ENCODE assay signal across 18 cellular contexts in genomic region chr18:58370096-58370495, GRCh38.
DNase-seq lines count a peak whose midpoint lies in the region; TF ChIP-seq lines count a peak whose summit lies in the region.
"Had no signal": no experiment of that assay in that cellular context is flagged by ENCODE, and none has a peak within 500 bp of the region (broad histone marks: within the 10 kb centered on the region; RNA-seq: fewer than 3 reads in every experiment).

No MANE protein-coding gene starts in this region.

- no peak for TF ChIP-seq CTCF in MCF 10A (IDR thresholded peaks at IDR 0.05; ENCODE audit: unreplicated experiment)
- no peak for TF ChIP-seq CTCF in breast epithelium (IDR thresholded peaks at IDR 0.05)
- no peak for TF ChIP-seq CTCF in esophagus muscularis mucosa (IDR thresholded peaks at IDR 0.05)
- no peak for TF ChIP-seq CTCF in nephron (IDR thresholded peaks at IDR 0.05; ENCODE audit: unreplicated experiment in 3 of 3)
- TF ChIP-seq CTCF in endothelial cell (IDR thresholded peaks at IDR 0.05; ENCODE audit: unreplicated experiment) = no peak

- 98% methylated on average over 7 of the region's 7 CpGs for WGBS in esophagus muscularis mucosa

- H3K27ac ChIP-seq in breast epithelium = no peak overlapping the region
- no peak overlapping the region for H3K27ac ChIP-seq in esophagus muscularis mucosa (replicated peaks in 1 of 4)
- H3K27ac ChIP-seq: 22Rv1, A549, C4-2B, GM23248 had no signal

- no peak for TF ChIP-seq EP300 in esophagus muscularis mucosa (IDR thresholded peaks at IDR 0.05)

- H3K27me3 Mint-ChIP-seq in MCF 10A (ENCODE audit: insufficient read depth, unreplicated experiment) = no peaks in the 10 kb centered on the region
- no peaks in the 10 kb centered on the region for H3K27me3 Mint-ChIP-seq in nephron (ENCODE audit: low read depth)
- no peaks in the 10 kb centered on the region for H3K27me3 Mint-ChIP-seq in activated CD4-positive, alpha-beta T cell treated with anti-CD3 and anti-CD28 coated beads, Interleukin-2, amount 10 ng/mL, durations not matched to agents 7 days and 5 days
- peaks cover 3% of the 10 kb centered on the region for H3K27me3 Mint-ChIP-seq in endothelial cell (ENCODE audit: unreplicated experiment)
- H3K27me3 Mint-ChIP-seq: CD4-positive, alpha-beta T cell had no signal

- H3K4me3 Mint-ChIP-seq in MCF 10A (ENCODE audit: unreplicated experiment) = no peak overlapping the region
- no peak overlapping the region for H3K4me3 Mint-ChIP-seq in nephron
- H3K4me3 Mint-ChIP-seq in activated CD4-positive, alpha-beta T cell treated with anti-CD3 and anti-CD28 coated beads, Interleukin-2, amount 10 ng/mL, durations not matched to agents 7 days and 5 days = no peak overlapping the region
- H3K4me3 Mint-ChIP-seq in endothelial cell (ENCODE audit: unreplicated experiment) = no peak overlapping the region
- H3K4me3 Mint-ChIP-seq: CD4-positive, alpha-beta T cell had no signal

- POLR2A ChIA-PET in MCF 10A (lab: Yijun Ruan, JAX) (interaction anchor here (2.8 kb wide), 1 partner anchor 10 kb away, joined by 8 read pairs; no protein-coding TSS in a partner anchor), HEK293T (lab: Yijun Ruan, JAX) (no interaction called here)
- POLR2A ChIA-PET in activated CD4-positive, alpha-beta T cell treated with anti-CD3 and anti-CD28 coated beads, Interleukin-2, amount 10 ng/mL, durations not matched to agents 7 days and 5 days (lab: Charles Lee) = no interaction called here

- CTCF ChIA-PET in MCF 10A (lab: Yijun Ruan, JAX) (no interaction called here), HEK293T (lab: Yijun Ruan, JAX) (no interaction called here)
- CTCF ChIA-PET in activated CD4-positive, alpha-beta T cell treated with anti-CD3 and anti-CD28 coated beads, Interleukin-2, amount 10 ng/mL, durations not matched to agents 7 days and 5 days (lab: Charles Lee) = no interaction called here

- H3K36me3 Mint-ChIP-seq in MCF 10A (ENCODE audit: insufficient read depth, unreplicated experiment) (peaks cover 91% of the 10 kb centered on the region), nephron (ENCODE audit: low read depth) (peaks cover 86% of the 10 kb centered on the region), endothelial cell (ENCODE audit: low read depth, unreplicated experiment) (peaks cover 21% of the 10 kb centered on the region)
- H3K36me3 Mint-ChIP-seq in activated CD4-positive, alpha-beta T cell treated with anti-CD3 and anti-CD28 coated beads, Interleukin-2, amount 10 ng/mL, durations not matched to agents 7 days and 5 days (ENCODE audit: low read depth) = no peaks in the 10 kb centered on the region

- TF ChIP-seq POLR2A in breast epithelium (IDR thresholded peaks at IDR 0.05) (no peak), esophagus muscularis mucosa (IDR thresholded peaks at IDR 0.05; ENCODE audit: low read depth) (no peak)

- H3K4me1 ChIP-seq in breast epithelium (no peaks in the 10 kb centered on the region), esophagus muscularis mucosa (no peaks in the 10 kb centered on the region)
- H3K4me1 ChIP-seq: Caco-2, HAP-1 had no signal

- H3K4me3 ChIP-seq in breast epithelium = no peak overlapping the region
- H3K4me3 ChIP-seq in esophagus muscularis mucosa = no peak overlapping the region
- H3K4me3 ChIP-seq: A549, GM23248, HAP-1 had no signal

- DNase-seq in MCF 10A (ENCODE audit: unreplicated experiment) (no peak), breast epithelium (ENCODE audit: low spot score in 2 of 2) (no peak), esophagus muscularis mucosa (ENCODE audit: extremely low spot score) (peak; percentile 82), HEK293T (ENCODE audit: extremely low spot score) (no peak), endothelial cell (ENCODE audit: low spot score) (no peak)
- no peak for DNase-seq in activated CD4-positive, alpha-beta T cell treated with anti-CD3 and anti-CD28 coated beads, Interleukin-2, amount 10 ng/mL, durations not matched to agents 7 days and 5 days
- DNase-seq: AML-193; Caco-2; CD4-positive, alpha-beta T cell; DMS153; DMS79; GDM1; GM23248 had no signal

- peaks cover 1% of the 10 kb centered on the region for H3K4me1 Mint-ChIP-seq in MCF 10A (ENCODE audit: insufficient read depth, unreplicated experiment)
- peaks cover 10% of the 10 kb centered on the region for H3K4me1 Mint-ChIP-seq in nephron
- H3K4me1 Mint-ChIP-seq in activated CD4-positive, alpha-beta T cell treated with anti-CD3 and anti-CD28 coated beads, Interleukin-2, amount 10 ng/mL, durations not matched to agents 7 days and 5 days = no peaks in the 10 kb centered on the region
- H3K4me1 Mint-ChIP-seq in endothelial cell (ENCODE audit: unreplicated experiment) = no peaks in the 10 kb centered on the region

- H3K36me3 ChIP-seq in breast epithelium = no peaks in the 10 kb centered on the region
- H3K36me3 ChIP-seq in esophagus muscularis mucosa = peaks cover 8 to 95% (median 53%) of the 10 kb centered on the region in 4 donors

- H3K9me3 Mint-ChIP-seq in MCF 10A (ENCODE audit: unreplicated experiment) (no peaks in the 10 kb centered on the region), nephron (no peaks in the 10 kb centered on the region), endothelial cell (ENCODE audit: unreplicated experiment) (no peaks in the 10 kb centered on the region)
- H3K9me3 Mint-ChIP-seq in activated CD4-positive, alpha-beta T cell treated with anti-CD3 and anti-CD28 coated beads, Interleukin-2, amount 10 ng/mL, durations not matched to agents 7 days and 5 days = no peaks in the 10 kb centered on the region
- H3K9me3 Mint-ChIP-seq: CD4-positive, alpha-beta T cell had no signal

- no peaks in the 10 kb centered on the region for H3K9me3 ChIP-seq in breast epithelium
- H3K9me3 ChIP-seq in esophagus muscularis mucosa = no peaks in the 10 kb centered on the region
- H3K9me3 ChIP-seq: A549, Caco-2, HAP-1 had no signal

- intact Hi-C loops in MCF 10A (cut with micrococcal nuclease) (no loop called here), breast epithelium (cut with DNase I; ENCODE audit: low total_unique reads) (no loop called here), esophagus muscularis mucosa (cut with DNase I) (no loop called here)

- no TSS peak for BruUV-seq in MCF 10A (replicated peaks; lab: Mats Ljungman, UMichigan)

- peak overlapping the region; percentile 20 for H3K27ac Mint-ChIP-seq in MCF 10A (ENCODE audit: low read depth, unreplicated experiment)
- H3K27ac Mint-ChIP-seq in nephron = peak overlapping the region; percentile 18 to 80 (median 50)
- H3K27ac Mint-ChIP-seq in activated CD4-positive, alpha-beta T cell treated with anti-CD3 and anti-CD28 coated beads, Interleukin-2, amount 10 ng/mL, durations not matched to agents 7 days and 5 days = no peak overlapping the region
- H3K27ac Mint-ChIP-seq in endothelial cell (ENCODE audit: unreplicated experiment) = no peak overlapping the region
- H3K27ac Mint-ChIP-seq: CD4-positive, alpha-beta T cell had no signal

- no peaks in the 10 kb centered on the region for H3K27me3 ChIP-seq in breast epithelium
- H3K27me3 ChIP-seq in esophagus muscularis mucosa = no peaks in the 10 kb centered on the region

TF ChIP-seq in HEK293T, 16 proteins besides CTCF, POLR2A, EP300 and RAD21:
- TF ChIP-seq SP1 (IDR thresholded peaks at IDR 0.05) (no peak), HDGF (IDR thresholded peaks at IDR 0.05; ENCODE audit: borderline replicate concordance) (no peak), FOXK2 (IDR thresholded peaks at IDR 0.05) (no peak), SUZ12 (IDR thresholded peaks at IDR 0.05) (no peak)

Comparison
In these comparisons a context has a peak if more than half of its experiments do, and no peak if none do; other contexts are left out.
1. H3K27ac Mint-ChIP-seq: peak in MCF 10A (single experiment) and nephron (3 of 3); none in activated CD4-positive, alpha-beta T cell treated with anti-CD3 and anti-CD28 coated beads, Interleukin-2, amount 10 ng/mL, durations not matched to agents 7 days and 5 days (single experiment) and endothelial cell (single experiment).